ENCODE assay signal across 6 cellular contexts in genomic region chr16:31141489-31142108, GRCh38. TPM values are rescaled to one million over a fixed set of nuclear protein-coding genes. Genes with fewer than 3 reads are reported as not detected.
A peak's percentile ranks its signal among the peaks of the same experiment; 100 is the strongest.
DNase-seq lines count a peak whose midpoint lies in the region; ATAC-seq, FAIRE-seq and TF ChIP-seq lines count a peak whose summit lies in the region.

No MANE protein-coding gene starts in this region.

- no peaks in the 10 kb centered on the region for H3K27me3 ChIP-seq in BE2C
- H3K27me3 ChIP-seq in small intestine (ENCODE audit: control insufficient read depth in 2 of 2, insufficient read depth in 2 of 2, low read length in 2 of 2), result no peaks in the 10 kb centered on the region

- peak overlapping the region; percentile 89 to 99 for H3K27ac ChIP-seq in small intestine (ENCODE audit: low read depth in 1 of 2, low read length in 1 of 2)

- no peak for ATAC-seq in GM18909 (IDR thresholded peaks at IDR 0.05; ENCODE audit: poor library complexity, unreplicated experiment)

- H3K36me3 ChIP-seq in BE2C (no peaks in the 10 kb centered on the region), small intestine (ENCODE audit: control insufficient read depth in 2 of 2, insufficient read depth in 2 of 2, low read length in 2 of 2) (no peaks in the 10 kb centered on the region)

- WGBS in small intestine, 3 donors, result 23 to 32% (median 29%) methylated on average over 10 of the region's 10 CpGs

- TF ChIP-seq CTCF in BE2C (IDR thresholded peaks at IDR 0.05; ENCODE audit: low read depth, low read length) (no peak), epithelial cell of proximal tubule (conservative IDR thresholded peaks at IDR 0.05; ENCODE audit: low read depth, low read length) (no peak)

- FAIRE-seq in small intestine (lab: Jason Lieb, UNC), result no peak

- H3K4me3 ChIP-seq in BE2C (ENCODE audit: low read depth, low read length) (peak overlapping the region; percentile 32), epithelial cell of proximal tubule (ENCODE audit: low read depth, low read length) (peak overlapping the region; percentile 33), small intestine (ENCODE audit: low read depth in 1 of 2, low read length in 2 of 2) (peak overlapping the region in 1 of 2 donors; percentile 25)

- DNase-seq in BE2C, result peak; percentile 41
- DNase-seq in M059J (ENCODE audit: low read depth), result peak; percentile 79
- DNase-seq in epithelial cell of proximal tubule (ENCODE audit: low read depth), result peak; percentile 54
- DNase-seq in small intestine, result no peak
- no peak for DNase-seq in SKM-1 treated with dmso at 0.1 percent for 144 hours (lab: John Stamatoyannopoulos, UW; ENCODE audit: unreplicated experiment)

- no peaks in the 10 kb centered on the region for H3K9me3 ChIP-seq in BE2C
- no peaks in the 10 kb centered on the region for H3K9me3 ChIP-seq in small intestine (ENCODE audit: control insufficient read depth, low read depth)

- H3K4me1 ChIP-seq in BE2C, result peaks cover 17% of the 10 kb centered on the region
- H3K4me1 ChIP-seq in small intestine (ENCODE audit: control insufficient read depth in 2 of 2, insufficient read depth in 1 of 2, low read depth in 1 of 2, low read length in 1 of 2), result peaks cover 4 to 11% of the 10 kb centered on the region in 2 donors

RNA-seq across cellular contexts. Expression of gene PRSS8, which starts 6.1 kb away (rescaled TPM):
- 27.5 TPM for polyA plus RNA-seq in BE2C (2012; ENCODE audit: insufficient read depth, insufficient read length, low read depth)
- total RNA-seq in M059J (2014; rRNA removed; shearing (Covaris generic)), result 0.20 TPM in 1 of 2 replicates, not detected in the other
- total RNA-seq in epithelial cell of proximal tubule, result 27.4 and 53.6 TPM in 2 replicates
- polyA plus RNA-seq in small intestine, result 100 to 1,000 TPM; 220 to 358 (median 225) TPM

RNA-seq across cellular contexts. Expression of gene PRSS36, which starts 8.3 kb away (rescaled TPM):
- 2.3 TPM for polyA plus RNA-seq in BE2C (2012; ENCODE audit: insufficient read depth, insufficient read length, low read depth)
- 0.10 and 0.49 TPM in 2 replicates for total RNA-seq in M059J (2014; rRNA removed; shearing (Covaris generic))
- 0.29 and 1.3 TPM in 2 replicates for total RNA-seq in epithelial cell of proximal tubule
- 10 to 100 TPM in 2 of 3 donors, 1 to 10 TPM in 1; 4.1 to 19.2 (median 12.2) TPM for polyA plus RNA-seq in small intestine

RNA-seq across cellular contexts. Expression of gene KAT8, which starts 24.1 kb away (rescaled TPM):
- 71.8 TPM for polyA plus RNA-seq in BE2C (2012; ENCODE audit: insufficient read depth, insufficient read length, low read depth)
- total RNA-seq in M059J (2014; rRNA removed; shearing (Covaris generic)), result 45.0 and 53.3 TPM in 2 replicates
- total RNA-seq in epithelial cell of proximal tubule, result 38.3 and 43.7 TPM in 2 replicates
- polyA plus RNA-seq in small intestine, result 10 to 100 TPM; 43.7 to 44.3 (median 43.8) TPM

RNA-seq across cellular contexts. Expression of gene BCKDK, which starts 33.4 kb away (rescaled TPM):
- polyA plus RNA-seq in BE2C (2012; ENCODE audit: insufficient read depth, insufficient read length, low read depth), result 77.0 TPM
- total RNA-seq in M059J (2014; rRNA removed; shearing (Covaris generic)), result 52.8 and 57.7 TPM in 2 replicates
- total RNA-seq in epithelial cell of proximal tubule, result 78.2 and 80.3 TPM in 2 replicates
- 10 to 100 TPM; 23.8 to 27.7 (median 27.5) TPM for polyA plus RNA-seq in small intestine

RNA-seq across cellular contexts. Expression of gene FUS, which starts 38.3 kb away (rescaled TPM):
- 509 TPM for polyA plus RNA-seq in BE2C (2012; ENCODE audit: insufficient read depth, insufficient read length, low read depth)
- 22.4 and 29.3 TPM in 2 replicates for total RNA-seq in M059J (2014; rRNA removed; shearing (Covaris generic))
- total RNA-seq in epithelial cell of proximal tubule, result 67.2 and 83.8 TPM in 2 replicates
- polyA plus RNA-seq in small intestine, result 100 to 1,000 TPM; 147 to 246 (median 172) TPM

Comparison
In these comparisons a context has a peak if more than half of its experiments do, and no peak if none do; other contexts are left out.
1. DNase-seq: peak in BE2C (single experiment), M059J (single experiment) and epithelial cell of proximal tubule (single experiment); none in small intestine (single experiment) and SKM-1 treated with dmso at 0.1 percent for 144 hours (single experiment).
2. RNA of gene PRSS8, which starts 6.1 kb away (total RNA-seq): 27.4 to 53.6 TPM in epithelial cell of proximal tubule; 0.20 TPM in M059J; every median in the first group is over 10 times any median in the second.